17 cellular contexts compared by ENCODE assay signal in genomic region chr15:64898406-64898805, GRCh38. TPM values are rescaled to one million over a fixed set of nuclear protein-coding genes. Genes with fewer than 3 reads are reported as not detected.
A peak's percentile ranks its signal among the peaks of the same experiment; 100 is the strongest.
DNase-seq lines count a peak whose midpoint lies in the region; ATAC-seq and TF ChIP-seq lines count a peak whose summit lies in the region.
"Had no signal": no experiment of that assay in that cellular context is flagged by ENCODE, and none has a peak within 500 bp of the region (broad histone marks: within the 10 kb centered on the region; RNA-seq: fewer than 3 reads in every experiment).

No MANE protein-coding gene starts in this region.

- H3K27me3 Mint-ChIP-seq in activated CD4-positive, alpha-beta T cell treated with anti-CD3 and anti-CD28 coated beads, Interleukin-2, amount 10 ng/mL, durations not matched to agents 7 days and 5 days: no peaks in the 10 kb centered on the region
- no peaks in the 10 kb centered on the region for H3K27me3 Mint-ChIP-seq in activated T-helper 17 cell treated with anti-CD3 and anti-CD28 coated beads, Interleukin-2, amount 50 U/mL, for 72 hours

- peaks cover 17 to 21% of the 10 kb centered on the region in 2 donors for H3K4me1 ChIP-seq in mucosa of rectum (ENCODE audit: control insufficient read depth in 2 of 2, insufficient read depth in 2 of 2, low read length in 2 of 2)
- peaks cover 25 to 54% of the 10 kb centered on the region in 2 donors for H3K4me1 ChIP-seq in thoracic aorta (ENCODE audit: control insufficient read depth in 1 of 2, low read depth in 2 of 2)

- no peak overlapping the region for H3K9ac ChIP-seq in mucosa of rectum (ENCODE audit: low read depth in 1 of 2, low read length in 2 of 2)

- H3K27ac Mint-ChIP-seq in activated CD4-positive, alpha-beta T cell treated with anti-CD3 and anti-CD28 coated beads, Interleukin-2, amount 10 ng/mL, durations not matched to agents 7 days and 5 days: peak overlapping the region; percentile 64
- H3K27ac Mint-ChIP-seq in activated T-helper 17 cell treated with anti-CD3 and anti-CD28 coated beads, Interleukin-2, amount 50 U/mL, for 72 hours: peak overlapping the region; percentile 99
- H3K27ac Mint-ChIP-seq: progenitor cell of endocrine pancreas had no signal

- POLR2A ChIA-PET in activated CD4-positive, alpha-beta T cell treated with anti-CD3 and anti-CD28 coated beads, Interleukin-2, amount 10 ng/mL, durations not matched to agents 7 days and 5 days (lab: Charles Lee): no interaction called here

- peaks cover 9% of the 10 kb centered on the region for H3K9me3 Mint-ChIP-seq in activated CD4-positive, alpha-beta T cell treated with anti-CD3 and anti-CD28 coated beads, Interleukin-2, amount 10 ng/mL, durations not matched to agents 7 days and 5 days
- H3K9me3 Mint-ChIP-seq in activated T-helper 17 cell treated with anti-CD3 and anti-CD28 coated beads, Interleukin-2, amount 50 U/mL, for 72 hours: peaks cover 5% of the 10 kb centered on the region

- ATAC-seq in activated T-helper 17 cell treated with anti-CD3 and anti-CD28 coated beads, Interleukin-2, amount 50 U/mL, for 72 hours (replicated peaks): no peak
- ATAC-seq in thoracic aorta (ENCODE audit: insufficient number of reproducible peaks, low FRiP score, low read depth): no peak
- ATAC-seq: body of pancreas had no signal

- H3K9me3 ChIP-seq in mucosa of rectum (ENCODE audit: control insufficient read depth in 2 of 2, low read length in 2 of 2) (peaks cover 2% of the 10 kb centered on the region in 2 donors), thoracic aorta (peaks cover 9% of the 10 kb centered on the region)

- H3K4me3 Mint-ChIP-seq in activated CD4-positive, alpha-beta T cell treated with anti-CD3 and anti-CD28 coated beads, Interleukin-2, amount 10 ng/mL, durations not matched to agents 7 days and 5 days: no peak overlapping the region
- no peak overlapping the region for H3K4me3 Mint-ChIP-seq in activated T-helper 17 cell treated with anti-CD3 and anti-CD28 coated beads, Interleukin-2, amount 50 U/mL, for 72 hours

- H3K27me3 ChIP-seq in mucosa of rectum (ENCODE audit: control insufficient read depth in 2 of 2, insufficient read depth in 2 of 2, low read length in 2 of 2) (no peaks in the 10 kb centered on the region), thoracic aorta (replicated peaks; ENCODE audit: insufficient read depth) (no peaks in the 10 kb centered on the region)
- H3K27me3 ChIP-seq: body of pancreas had no signal

- peaks cover 72% of the 10 kb centered on the region for H3K4me1 Mint-ChIP-seq in activated CD4-positive, alpha-beta T cell treated with anti-CD3 and anti-CD28 coated beads, Interleukin-2, amount 10 ng/mL, durations not matched to agents 7 days and 5 days
- peaks cover 36% of the 10 kb centered on the region for H3K4me1 Mint-ChIP-seq in activated T-helper 17 cell treated with anti-CD3 and anti-CD28 coated beads, Interleukin-2, amount 50 U/mL, for 72 hours

- peaks cover 8% of the 10 kb centered on the region for H3K36me3 Mint-ChIP-seq in activated CD4-positive, alpha-beta T cell treated with anti-CD3 and anti-CD28 coated beads, Interleukin-2, amount 10 ng/mL, durations not matched to agents 7 days and 5 days (ENCODE audit: low read depth)
- peaks cover 7% of the 10 kb centered on the region for H3K36me3 Mint-ChIP-seq in activated T-helper 17 cell treated with anti-CD3 and anti-CD28 coated beads, Interleukin-2, amount 50 U/mL, for 72 hours (ENCODE audit: low read depth)

- H3K36me3 ChIP-seq in mucosa of rectum (ENCODE audit: control insufficient read depth in 2 of 2, insufficient read depth in 2 of 2, low read length in 2 of 2) (no peaks in the 10 kb centered on the region), thoracic aorta (peaks cover 2% of the 10 kb centered on the region)

- H3K4me3 ChIP-seq in mucosa of rectum (ENCODE audit: low read length in 2 of 2): no peak overlapping the region
- H3K4me3 ChIP-seq in thoracic aorta: no peak overlapping the region
- H3K4me3 ChIP-seq: A549, body of pancreas, PC-9 had no signal

- no peak for DNase-seq in activated CD4-positive, alpha-beta T cell treated with anti-CD3 and anti-CD28 coated beads, Interleukin-2, amount 10 ng/mL, durations not matched to agents 7 days and 5 days
- no peak for DNase-seq in activated CD4-positive, alpha-beta T cell treated with anti-CD3 and anti-CD28 coated beads, Interleukin-2, amount 50 U/mL, for 1 hour
- DNase-seq in thoracic aorta (ENCODE audit: low spot score): no peak
- no peak for DNase-seq in NCI-H82 (lab: John Stamatoyannopoulos, UW)
- DNase-seq in occipital lobe (lab: John Stamatoyannopoulos, UW): no peak
- no peak for DNase-seq in GM10266 (ENCODE audit: extremely low spot score)
- DNase-seq: activated CD4-positive, alpha-beta T cell treated with anti-CD3 and anti-CD28 coated beads for 4 hours; body of pancreas; GF-D8; NCI-H187 treated with DMSO at 0.1 percent for 48 hours; NCI-H524 treated with DMSO at 0.1 percent for 48 hours; PC-9; SW 1271 had no signal

- CTCF ChIA-PET in activated CD4-positive, alpha-beta T cell treated with anti-CD3 and anti-CD28 coated beads, Interleukin-2, amount 10 ng/mL, durations not matched to agents 7 days and 5 days (lab: Charles Lee): interaction anchor here (0.6 to 1.0 kb wide), 2 partner anchors 64 to 959 kb away, joined by 3 read pairs; no protein-coding TSS in a partner anchor

- H3K27ac ChIP-seq in mucosa of rectum (ENCODE audit: low read depth in 2 of 2, low read length in 2 of 2) (peak overlapping the region; percentile 69 to 91), thoracic aorta (peak overlapping the region; percentile 74 to 77)

- TF ChIP-seq CTCF in thoracic aorta (IDR thresholded peaks at IDR 0.05) (no peak), GM10266 (IDR thresholded peaks at IDR 0.05; ENCODE audit: control insufficient read depth, insufficient read depth, low read depth, missing control alignments) (no peak)

RNA-seq across cellular contexts. Expression of gene ANKDD1A, which starts 13.3 kb away (rescaled TPM):
- total RNA-seq in activated CD4-positive, alpha-beta T cell treated with anti-CD3 and anti-CD28 coated beads, Interleukin-2, amount 10 ng/mL, durations not matched to agents 7 days and 5 days: 1 to 10 TPM in 1 of 2 experiments, under 1 TPM in 1; 0.87 to 1.1 TPM
- total RNA-seq in activated T-helper 17 cell treated with anti-CD3 and anti-CD28 coated beads, Interleukin-2, amount 50 U/mL, for 72 hours: 10 to 100 TPM in 1 of 2 donors, 1 to 10 TPM in 1; 4.3 to 10.1 TPM
- total RNA-seq in thoracic aorta (10 to 100 TPM; 27.5 to 58.1 TPM), occipital lobe (15.6 TPM)

RNA-seq across cellular contexts. Expression of gene PLEKHO2, which starts 56.7 kb away (rescaled TPM):
- 10 to 100 TPM; 25.4 to 27.6 TPM for total RNA-seq in activated CD4-positive, alpha-beta T cell treated with anti-CD3 and anti-CD28 coated beads, Interleukin-2, amount 10 ng/mL, durations not matched to agents 7 days and 5 days
- total RNA-seq in activated T-helper 17 cell treated with anti-CD3 and anti-CD28 coated beads, Interleukin-2, amount 50 U/mL, for 72 hours: 10 to 100 TPM; 21.8 to 25.9 TPM
- 10 to 100 TPM; 50.0 to 53.8 TPM for total RNA-seq in thoracic aorta
- total RNA-seq in occipital lobe: 6.7 TPM
